In the genomic region with DNA sequence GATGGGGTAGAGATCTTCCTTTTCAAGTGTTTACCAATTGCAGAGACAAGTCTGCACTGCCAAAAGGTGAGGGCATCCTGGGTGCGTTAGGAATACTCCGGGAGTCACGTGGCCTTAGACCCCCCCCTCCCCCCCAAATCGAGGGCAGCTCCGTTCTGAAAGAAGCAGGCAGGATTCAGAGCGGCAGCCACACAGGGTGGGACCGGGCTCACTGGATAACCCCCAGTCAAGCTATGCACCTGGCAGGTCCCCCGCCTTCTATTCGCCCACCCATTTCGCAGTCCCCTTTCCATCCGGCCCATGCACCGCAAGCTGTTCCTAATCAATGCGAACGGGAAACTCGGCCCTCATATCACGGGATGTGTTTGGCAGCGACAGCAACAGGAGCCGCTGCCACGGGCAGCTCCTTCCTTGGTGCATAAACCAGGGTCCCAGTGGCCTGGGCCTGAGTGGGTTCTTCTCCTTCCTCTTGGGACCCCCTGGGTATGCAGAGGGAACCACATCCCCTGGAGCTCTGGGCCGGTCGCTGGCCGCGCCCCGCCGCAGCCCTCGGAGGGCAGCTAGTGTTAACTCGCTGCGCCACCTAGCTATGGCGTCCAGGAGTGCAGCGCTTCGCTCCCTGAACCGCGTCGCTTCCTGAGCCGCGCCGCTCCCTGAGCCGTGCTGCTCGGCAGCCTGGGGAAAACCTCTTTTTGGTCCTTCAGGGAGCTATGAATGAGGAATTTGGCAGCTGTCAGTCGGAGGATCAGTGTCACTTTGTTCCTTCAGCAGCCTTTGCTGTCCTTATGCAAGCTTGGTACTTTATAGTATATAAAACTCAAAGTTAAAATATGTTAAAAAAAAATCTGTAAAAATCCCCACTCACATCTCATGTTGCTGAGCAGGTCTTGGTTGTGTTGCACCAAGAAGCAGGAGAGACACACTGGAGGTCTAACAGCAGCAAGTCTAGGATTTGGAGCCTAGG, we compare ENCODE assay signal across 1 cellular context.
A peak's percentile ranks its signal among the peaks of the same experiment; 100 is the strongest.
TF ChIP-seq lines count a peak whose summit lies in the region.

No MANE protein-coding gene starts in this region.

TF ChIP-seq in HepG2, 621 proteins besides CTCF, POLR2A, EP300 and RAD21 (continued from another document and continues in another):
- TF ChIP-seq ZNF496 (CRISPR knock-in tag; IDR thresholded peaks at IDR 0.05; ENCODE audit: insufficient replicate concordance) (no peak), ZNF670 (CRISPR knock-in tag; IDR thresholded peaks at IDR 0.05; ENCODE audit: borderline replicate concordance) (0 out of 2 replicates have a peak, but pooled peaks have one; percentile 12), ZNF660 (CRISPR knock-in tag; IDR thresholded peaks at IDR 0.05; ENCODE audit: borderline replicate concordance, low read depth) (no peak), NR2C2 (CRISPR knock-in tag; IDR thresholded peaks at IDR 0.05; ENCODE audit: borderline replicate concordance) (no peak), ZMYM4 (CRISPR knock-in tag; IDR thresholded peaks at IDR 0.05) (no peak), MIER3 (CRISPR knock-in tag; IDR thresholded peaks at IDR 0.05; ENCODE audit: borderline replicate concordance) (peak; percentile 75; the same call in 1 of the 2 replicates), YY1 (IDR thresholded peaks at IDR 0.05; ENCODE audit: insufficient read depth, insufficient replicate concordance, low read depth, low read length) (peak; percentile 73), ZNF264 (CRISPR knock-in tag; IDR thresholded peaks at IDR 0.05) (peak; percentile 76; the same call in 1 of the 2 replicates), ZNF772 (CRISPR knock-in tag; IDR thresholded peaks at IDR 0.05) (peak; percentile 6; the same call in 1 of the 2 replicates), CHD2 (IDR thresholded peaks at IDR 0.05; ENCODE audit: low read depth, low read length) (no peak), NCOA5 (CRISPR knock-in tag; IDR thresholded peaks at IDR 0.05) (no peak), BORCS8-MEF2B (CRISPR knock-in tag; IDR thresholded peaks at IDR 0.05) (no peak), ARHGAP35 (CRISPR knock-in tag; IDR thresholded peaks at IDR 0.05; ENCODE audit: borderline replicate concordance) (peak; percentile 31; the same call in 1 of the 2 replicates), ZNF766 (CRISPR knock-in tag; IDR thresholded peaks at IDR 0.05; ENCODE audit: borderline replicate concordance) (0 out of 2 replicates have a peak, but pooled peaks have one; percentile 33), ZIK1 (CRISPR knock-in tag; IDR thresholded peaks at IDR 0.05; ENCODE audit: borderline replicate concordance, low read depth) (no peak; the same call in 1 of the 2 replicates), KLF12 (CRISPR knock-in tag; IDR thresholded peaks at IDR 0.05; ENCODE audit: borderline replicate concordance) (peak; percentile 81; the same call in 1 of the 2 replicates), RELA (CRISPR knock-in tag; IDR thresholded peaks at IDR 0.05) (no peak), SOX6 (IDR thresholded peaks at IDR 0.05) (no peak), SOX6 (CRISPR knock-in tag; IDR thresholded peaks at IDR 0.05) (peak; percentile 53), KMT2B (CRISPR knock-in tag; IDR thresholded peaks at IDR 0.05) (peak; percentile 30; the same call in 1 of the 2 replicates), ELF3 (CRISPR knock-in tag; IDR thresholded peaks at IDR 0.05) (peak; percentile 60; the same call in 1 of the 2 replicates)
- TF ChIP-seq, protein P1, sequence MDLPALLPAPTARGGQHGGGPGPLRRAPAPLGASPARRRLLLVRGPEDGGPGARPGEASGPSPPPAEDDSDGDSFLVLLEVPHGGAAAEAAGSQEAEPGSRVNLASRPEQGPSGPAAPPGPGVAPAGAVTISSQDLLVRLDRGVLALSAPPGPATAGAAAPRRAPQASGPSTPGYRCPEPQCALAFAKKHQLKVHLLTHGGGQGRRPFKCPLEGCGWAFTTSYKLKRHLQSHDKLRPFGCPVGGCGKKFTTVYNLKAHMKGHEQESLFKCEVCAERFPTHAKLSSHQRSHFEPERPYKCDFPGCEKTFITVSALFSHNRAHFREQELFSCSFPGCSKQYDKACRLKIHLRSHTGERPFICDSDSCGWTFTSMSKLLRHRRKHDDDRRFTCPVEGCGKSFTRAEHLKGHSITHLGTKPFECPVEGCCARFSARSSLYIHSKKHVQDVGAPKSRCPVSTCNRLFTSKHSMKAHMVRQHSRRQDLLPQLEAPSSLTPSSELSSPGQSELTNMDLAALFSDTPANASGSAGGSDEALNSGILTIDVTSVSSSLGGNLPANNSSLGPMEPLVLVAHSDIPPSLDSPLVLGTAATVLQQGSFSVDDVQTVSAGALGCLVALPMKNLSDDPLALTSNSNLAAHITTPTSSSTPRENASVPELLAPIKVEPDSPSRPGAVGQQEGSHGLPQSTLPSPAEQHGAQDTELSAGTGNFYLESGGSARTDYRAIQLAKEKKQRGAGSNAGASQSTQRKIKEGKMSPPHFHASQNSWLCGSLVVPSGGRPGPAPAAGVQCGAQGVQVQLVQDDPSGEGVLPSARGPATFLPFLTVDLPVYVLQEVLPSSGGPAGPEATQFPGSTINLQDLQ (CRISPR knock-in tag; IDR thresholded peaks at IDR 0.05) = no peak
- TF ChIP-seq, protein P2, sequence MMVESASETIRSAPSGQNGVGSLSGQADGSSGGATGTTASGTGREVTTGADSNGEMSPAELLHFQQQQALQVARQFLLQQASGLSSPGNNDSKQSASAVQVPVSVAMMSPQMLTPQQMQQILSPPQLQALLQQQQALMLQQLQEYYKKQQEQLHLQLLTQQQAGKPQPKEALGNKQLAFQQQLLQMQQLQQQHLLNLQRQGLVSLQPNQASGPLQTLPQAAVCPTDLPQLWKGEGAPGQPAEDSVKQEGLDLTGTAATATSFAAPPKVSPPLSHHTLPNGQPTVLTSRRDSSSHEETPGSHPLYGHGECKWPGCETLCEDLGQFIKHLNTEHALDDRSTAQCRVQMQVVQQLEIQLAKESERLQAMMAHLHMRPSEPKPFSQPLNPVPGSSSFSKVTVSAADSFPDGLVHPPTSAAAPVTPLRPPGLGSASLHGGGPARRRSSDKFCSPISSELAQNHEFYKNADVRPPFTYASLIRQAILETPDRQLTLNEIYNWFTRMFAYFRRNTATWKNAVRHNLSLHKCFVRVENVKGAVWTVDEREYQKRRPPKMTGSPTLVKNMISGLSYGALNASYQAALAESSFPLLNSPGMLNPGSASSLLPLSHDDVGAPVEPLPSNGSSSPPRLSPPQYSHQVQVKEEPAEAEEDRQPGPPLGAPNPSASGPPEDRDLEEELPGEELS (CRISPR knock-in tag; IDR thresholded peaks at IDR 0.05) = peak; percentile 49; the same call in 1 of the 2 replicates
- TF ChIP-seq, protein P3, sequence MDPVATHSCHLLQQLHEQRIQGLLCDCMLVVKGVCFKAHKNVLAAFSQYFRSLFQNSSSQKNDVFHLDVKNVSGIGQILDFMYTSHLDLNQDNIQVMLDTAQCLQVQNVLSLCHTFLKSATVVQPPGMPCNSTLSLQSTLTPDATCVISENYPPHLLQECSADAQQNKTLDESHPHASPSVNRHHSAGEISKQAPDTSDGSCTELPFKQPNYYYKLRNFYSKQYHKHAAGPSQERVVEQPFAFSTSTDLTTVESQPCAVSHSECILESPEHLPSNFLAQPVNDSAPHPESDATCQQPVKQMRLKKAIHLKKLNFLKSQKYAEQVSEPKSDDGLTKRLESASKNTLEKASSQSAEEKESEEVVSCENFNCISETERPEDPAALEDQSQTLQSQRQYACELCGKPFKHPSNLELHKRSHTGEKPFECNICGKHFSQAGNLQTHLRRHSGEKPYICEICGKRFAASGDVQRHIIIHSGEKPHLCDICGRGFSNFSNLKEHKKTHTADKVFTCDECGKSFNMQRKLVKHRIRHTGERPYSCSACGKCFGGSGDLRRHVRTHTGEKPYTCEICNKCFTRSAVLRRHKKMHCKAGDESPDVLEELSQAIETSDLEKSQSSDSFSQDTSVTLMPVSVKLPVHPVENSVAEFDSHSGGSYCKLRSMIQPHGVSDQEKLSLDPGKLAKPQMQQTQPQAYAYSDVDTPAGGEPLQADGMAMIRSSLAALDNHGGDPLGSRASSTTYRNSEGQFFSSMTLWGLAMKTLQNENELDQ (CRISPR knock-in tag; IDR thresholded peaks at IDR 0.05; ENCODE audit: borderline replicate concordance) = no peak
- TF ChIP-seq, protein P4, sequence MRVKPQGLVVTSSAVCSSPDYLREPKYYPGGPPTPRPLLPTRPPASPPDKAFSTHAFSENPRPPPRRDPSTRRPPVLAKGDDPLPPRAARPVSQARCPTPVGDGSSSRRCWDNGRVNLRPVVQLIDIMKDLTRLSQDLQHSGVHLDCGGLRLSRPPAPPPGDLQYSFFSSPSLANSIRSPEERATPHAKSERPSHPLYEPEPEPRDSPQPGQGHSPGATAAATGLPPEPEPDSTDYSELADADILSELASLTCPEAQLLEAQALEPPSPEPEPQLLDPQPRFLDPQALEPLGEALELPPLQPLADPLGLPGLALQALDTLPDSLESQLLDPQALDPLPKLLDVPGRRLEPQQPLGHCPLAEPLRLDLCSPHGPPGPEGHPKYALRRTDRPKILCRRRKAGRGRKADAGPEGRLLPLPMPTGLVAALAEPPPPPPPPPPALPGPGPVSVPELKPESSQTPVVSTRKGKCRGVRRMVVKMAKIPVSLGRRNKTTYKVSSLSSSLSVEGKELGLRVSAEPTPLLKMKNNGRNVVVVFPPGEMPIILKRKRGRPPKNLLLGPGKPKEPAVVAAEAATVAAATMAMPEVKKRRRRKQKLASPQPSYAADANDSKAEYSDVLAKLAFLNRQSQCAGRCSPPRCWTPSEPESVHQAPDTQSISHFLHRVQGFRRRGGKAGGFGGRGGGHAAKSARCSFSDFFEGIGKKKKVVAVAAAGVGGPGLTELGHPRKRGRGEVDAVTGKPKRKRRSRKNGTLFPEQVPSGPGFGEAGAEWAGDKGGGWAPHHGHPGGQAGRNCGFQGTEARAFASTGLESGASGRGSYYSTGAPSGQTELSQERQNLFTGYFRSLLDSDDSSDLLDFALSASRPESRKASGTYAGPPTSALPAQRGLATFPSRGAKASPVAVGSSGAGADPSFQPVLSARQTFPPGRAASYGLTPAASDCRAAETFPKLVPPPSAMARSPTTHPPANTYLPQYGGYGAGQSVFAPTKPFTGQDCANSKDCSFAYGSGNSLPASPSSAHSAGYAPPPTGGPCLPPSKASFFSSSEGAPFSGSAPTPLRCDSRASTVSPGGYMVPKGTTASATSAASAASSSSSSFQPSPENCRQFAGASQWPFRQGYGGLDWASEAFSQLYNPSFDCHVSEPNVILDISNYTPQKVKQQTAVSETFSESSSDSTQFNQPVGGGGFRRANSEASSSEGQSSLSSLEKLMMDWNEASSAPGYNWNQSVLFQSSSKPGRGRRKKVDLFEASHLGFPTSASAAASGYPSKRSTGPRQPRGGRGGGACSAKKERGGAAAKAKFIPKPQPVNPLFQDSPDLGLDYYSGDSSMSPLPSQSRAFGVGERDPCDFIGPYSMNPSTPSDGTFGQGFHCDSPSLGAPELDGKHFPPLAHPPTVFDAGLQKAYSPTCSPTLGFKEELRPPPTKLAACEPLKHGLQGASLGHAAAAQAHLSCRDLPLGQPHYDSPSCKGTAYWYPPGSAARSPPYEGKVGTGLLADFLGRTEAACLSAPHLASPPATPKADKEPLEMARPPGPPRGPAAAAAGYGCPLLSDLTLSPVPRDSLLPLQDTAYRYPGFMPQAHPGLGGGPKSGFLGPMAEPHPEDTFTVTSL (CRISPR knock-in tag; IDR thresholded peaks at IDR 0.05; ENCODE audit: borderline replicate concordance) = no peak
- TF ChIP-seq, protein P5, sequence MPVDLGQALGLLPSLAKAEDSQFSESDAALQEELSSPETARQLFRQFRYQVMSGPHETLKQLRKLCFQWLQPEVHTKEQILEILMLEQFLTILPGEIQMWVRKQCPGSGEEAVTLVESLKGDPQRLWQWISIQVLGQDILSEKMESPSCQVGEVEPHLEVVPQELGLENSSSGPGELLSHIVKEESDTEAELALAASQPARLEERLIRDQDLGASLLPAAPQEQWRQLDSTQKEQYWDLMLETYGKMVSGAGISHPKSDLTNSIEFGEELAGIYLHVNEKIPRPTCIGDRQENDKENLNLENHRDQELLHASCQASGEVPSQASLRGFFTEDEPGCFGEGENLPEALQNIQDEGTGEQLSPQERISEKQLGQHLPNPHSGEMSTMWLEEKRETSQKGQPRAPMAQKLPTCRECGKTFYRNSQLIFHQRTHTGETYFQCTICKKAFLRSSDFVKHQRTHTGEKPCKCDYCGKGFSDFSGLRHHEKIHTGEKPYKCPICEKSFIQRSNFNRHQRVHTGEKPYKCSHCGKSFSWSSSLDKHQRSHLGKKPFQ (CRISPR knock-in tag; IDR thresholded peaks at IDR 0.05; ENCODE audit: insufficient replicate concordance) = no peak
- TF ChIP-seq, protein P6, sequence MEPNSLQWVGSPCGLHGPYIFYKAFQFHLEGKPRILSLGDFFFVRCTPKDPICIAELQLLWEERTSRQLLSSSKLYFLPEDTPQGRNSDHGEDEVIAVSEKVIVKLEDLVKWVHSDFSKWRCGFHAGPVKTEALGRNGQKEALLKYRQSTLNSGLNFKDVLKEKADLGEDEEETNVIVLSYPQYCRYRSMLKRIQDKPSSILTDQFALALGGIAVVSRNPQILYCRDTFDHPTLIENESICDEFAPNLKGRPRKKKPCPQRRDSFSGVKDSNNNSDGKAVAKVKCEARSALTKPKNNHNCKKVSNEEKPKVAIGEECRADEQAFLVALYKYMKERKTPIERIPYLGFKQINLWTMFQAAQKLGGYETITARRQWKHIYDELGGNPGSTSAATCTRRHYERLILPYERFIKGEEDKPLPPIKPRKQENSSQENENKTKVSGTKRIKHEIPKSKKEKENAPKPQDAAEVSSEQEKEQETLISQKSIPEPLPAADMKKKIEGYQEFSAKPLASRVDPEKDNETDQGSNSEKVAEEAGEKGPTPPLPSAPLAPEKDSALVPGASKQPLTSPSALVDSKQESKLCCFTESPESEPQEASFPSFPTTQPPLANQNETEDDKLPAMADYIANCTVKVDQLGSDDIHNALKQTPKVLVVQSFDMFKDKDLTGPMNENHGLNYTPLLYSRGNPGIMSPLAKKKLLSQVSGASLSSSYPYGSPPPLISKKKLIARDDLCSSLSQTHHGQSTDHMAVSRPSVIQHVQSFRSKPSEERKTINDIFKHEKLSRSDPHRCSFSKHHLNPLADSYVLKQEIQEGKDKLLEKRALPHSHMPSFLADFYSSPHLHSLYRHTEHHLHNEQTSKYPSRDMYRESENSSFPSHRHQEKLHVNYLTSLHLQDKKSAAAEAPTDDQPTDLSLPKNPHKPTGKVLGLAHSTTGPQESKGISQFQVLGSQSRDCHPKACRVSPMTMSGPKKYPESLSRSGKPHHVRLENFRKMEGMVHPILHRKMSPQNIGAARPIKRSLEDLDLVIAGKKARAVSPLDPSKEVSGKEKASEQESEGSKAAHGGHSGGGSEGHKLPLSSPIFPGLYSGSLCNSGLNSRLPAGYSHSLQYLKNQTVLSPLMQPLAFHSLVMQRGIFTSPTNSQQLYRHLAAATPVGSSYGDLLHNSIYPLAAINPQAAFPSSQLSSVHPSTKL (CRISPR knock-in tag; IDR thresholded peaks at IDR 0.05) = 0 out of 2 replicates have a peak, but pooled peaks have one; percentile 35
- TF ChIP-seq, protein P7, sequence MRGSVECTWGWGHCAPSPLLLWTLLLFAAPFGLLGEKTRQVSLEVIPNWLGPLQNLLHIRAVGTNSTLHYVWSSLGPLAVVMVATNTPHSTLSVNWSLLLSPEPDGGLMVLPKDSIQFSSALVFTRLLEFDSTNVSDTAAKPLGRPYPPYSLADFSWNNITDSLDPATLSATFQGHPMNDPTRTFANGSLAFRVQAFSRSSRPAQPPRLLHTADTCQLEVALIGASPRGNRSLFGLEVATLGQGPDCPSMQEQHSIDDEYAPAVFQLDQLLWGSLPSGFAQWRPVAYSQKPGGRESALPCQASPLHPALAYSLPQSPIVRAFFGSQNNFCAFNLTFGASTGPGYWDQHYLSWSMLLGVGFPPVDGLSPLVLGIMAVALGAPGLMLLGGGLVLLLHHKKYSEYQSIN (CRISPR knock-in tag; IDR thresholded peaks at IDR 0.05; ENCODE audit: borderline replicate concordance) = no peak
